Comparison of ENCODE assay signal across 23 cellular contexts in the genomic region with DNA sequence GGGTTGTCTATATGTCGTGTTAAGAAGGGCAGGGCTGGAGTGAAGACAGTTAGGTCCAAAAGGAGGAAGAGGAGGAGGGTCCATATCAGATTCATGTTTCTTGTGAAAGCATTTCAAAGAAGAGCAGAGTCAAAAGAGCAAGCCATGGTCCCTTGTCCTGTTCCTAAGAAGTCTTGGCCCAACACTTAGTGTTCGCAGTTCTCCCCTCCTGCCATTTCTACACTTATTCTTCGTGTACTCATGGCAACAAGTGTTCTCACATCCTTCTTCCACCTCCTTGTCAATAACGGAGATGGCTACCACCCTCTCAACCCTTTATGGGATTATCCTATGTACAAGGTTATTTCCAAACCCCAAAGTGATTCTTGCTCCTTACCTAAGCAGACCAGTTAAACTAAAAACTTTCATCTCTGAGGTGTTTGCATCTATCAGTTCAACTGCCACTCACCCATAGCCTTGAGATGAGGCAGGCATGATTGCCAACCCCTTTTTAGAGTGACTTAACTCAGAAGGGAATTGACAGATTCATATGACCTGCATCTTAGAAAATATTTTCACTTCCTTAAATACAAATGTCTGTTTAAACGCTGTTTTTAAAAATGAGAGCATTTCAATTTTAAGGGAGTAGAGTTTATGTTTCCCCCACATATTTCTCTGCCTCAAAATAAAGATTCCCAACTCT. TPM values are rescaled to one million over a fixed set of nuclear protein-coding genes. Genes with fewer than 3 reads are reported as not detected.
"Had no signal": no experiment of that assay in that cellular context is flagged by ENCODE, and none has a peak within 500 bp of the region (broad histone marks: within the 10 kb centered on the region; RNA-seq: fewer than 3 reads in every experiment).

No MANE protein-coding gene starts in this region.

- H3K9me3 Mint-ChIP-seq: activated naive CD4-positive, alpha-beta T cell treated with anti-CD3 and anti-CD28 coated beads, Interleukin-2, amount 50 U/mL, for 24 hours; effector memory CD8-positive, alpha-beta T cell; nephron progenitor cell; stimulated activated naive CD8-positive, alpha-beta T cell treated with anti-CD3 and anti-CD28 coated beads, Interleukin-15, Interleukin-2, amounts not matched to agents 100 ng/mL and 50 ng/mL, for 24 hours had no signal

- H3K4me3 ChIP-seq: ascending aorta, dorsolateral prefrontal cortex, esophagus muscularis mucosa, pancreas, tibial artery, uterus had no signal

- H3K4me1 ChIP-seq: ascending aorta, esophagus muscularis mucosa, pancreas, tibial artery, uterus had no signal

- H3K36me3 Mint-ChIP-seq: activated naive CD4-positive, alpha-beta T cell treated with anti-CD3 and anti-CD28 coated beads, Interleukin-2, amount 50 U/mL, for 24 hours had no signal

- H3K27me3 ChIP-seq: ascending aorta, brain microvascular endothelial cell, pancreas, uterus had no signal

- H3K27ac Mint-ChIP-seq: activated naive CD4-positive, alpha-beta T cell treated with anti-CD3 and anti-CD28 coated beads, Interleukin-2, amount 50 U/mL, for 24 hours; nephron progenitor cell; stimulated activated naive CD8-positive, alpha-beta T cell treated with anti-CD3 and anti-CD28 coated beads, Interleukin-15, Interleukin-2, amounts not matched to agents 100 ng/mL and 50 ng/mL, for 24 hours had no signal

- H3K9me3 ChIP-seq: ascending aorta, esophagus muscularis mucosa, pancreas, tibial artery, uterus had no signal

- H3K36me3 ChIP-seq: ascending aorta, brain microvascular endothelial cell, esophagus muscularis mucosa, pancreas, tibial artery, uterus had no signal

- H3K27ac ChIP-seq: ascending aorta, brain microvascular endothelial cell, dorsolateral prefrontal cortex, esophagus muscularis mucosa, pancreas, tibial artery, uterus had no signal

- H3K4me1 Mint-ChIP-seq: activated naive CD4-positive, alpha-beta T cell treated with anti-CD3 and anti-CD28 coated beads, Interleukin-2, amount 50 U/mL, for 24 hours; nephron progenitor cell had no signal

- H3K4me3 Mint-ChIP-seq: activated naive CD4-positive, alpha-beta T cell treated with anti-CD3 and anti-CD28 coated beads, Interleukin-2, amount 50 U/mL, for 24 hours; effector memory CD8-positive, alpha-beta T cell; nephron progenitor cell; stimulated activated naive CD8-positive, alpha-beta T cell treated with anti-CD3 and anti-CD28 coated beads, Interleukin-15, Interleukin-2, amounts not matched to agents 100 ng/mL and 50 ng/mL, for 24 hours had no signal

- DNase-seq: activated gamma-delta T cell treated with Interleukin-2 at 50 U/mL for 16 hours; activated T-cell treated with anti-CD3 and anti-CD28 coated beads, Interleukin-2, amount 50 U/mL, for 1 hour; brain microvascular endothelial cell; central memory CD4-positive, alpha-beta T cell; dorsolateral prefrontal cortex; effector memory CD8-positive, alpha-beta T cell; head of caudate nucleus; hypothalamus; left ventricle myocardium superior; mammary epithelial cell; nephron progenitor cell; pancreas; right cardiac atrium; stimulated activated CD4-positive, alpha-beta T cell treated with anti-CD3 and anti-CD28 coated beads, Interleukin-4, amount 100 ng/mL, for 24 hours; substantia nigra; tibial artery; uterus had no signal

- ATAC-seq: effector memory CD8-positive, alpha-beta T cell; left ventricle myocardium superior; pancreas; right cardiac atrium had no signal

RNA-seq across cellular contexts. Expression of a gene that starts 19.8 kb away (rescaled TPM):
- total RNA-seq: ascending aorta, frontal cortex, mammary epithelial cell, pulmonary artery endothelial cell had no signal
- polyA plus RNA-seq: mammary epithelial cell had no signal

RNA-seq across cellular contexts. Expression of a gene that starts 44.3 kb away (rescaled TPM):
- total RNA-seq: ascending aorta, frontal cortex, left ventricle myocardium superior, mammary epithelial cell, pancreas, pulmonary artery endothelial cell, uterus had no signal
- polyA plus RNA-seq: mammary epithelial cell, pancreas had no signal
